Comparison of ENCODE assay signal across 18 cellular contexts in the genomic region with DNA sequence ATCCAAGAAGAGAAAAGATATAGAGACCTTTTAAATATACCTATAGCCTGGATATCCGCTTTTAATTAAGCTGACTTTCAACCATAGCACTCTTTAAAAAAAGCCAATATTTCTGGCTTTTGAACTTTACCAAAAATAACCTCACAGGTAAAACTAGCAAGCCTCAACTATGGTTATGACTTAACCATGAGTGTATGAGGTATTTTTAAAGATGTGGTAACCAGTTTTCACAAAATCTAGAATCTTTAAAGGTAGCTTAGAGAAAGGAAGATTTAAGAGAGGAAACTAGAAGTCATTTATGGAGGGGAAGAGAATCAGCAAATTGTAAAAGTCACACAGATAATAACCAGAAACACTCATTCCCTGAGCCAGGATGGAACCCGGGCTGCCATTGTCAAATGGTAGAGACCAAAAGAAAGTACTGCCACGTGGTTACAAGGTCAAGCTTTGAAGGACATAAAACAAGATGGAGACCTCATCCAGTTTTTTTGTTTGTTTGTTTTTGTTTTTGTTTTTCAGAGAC.
"Had no signal": no experiment of that assay in that cellular context is flagged by ENCODE, and none has a peak within 500 bp of the region (broad histone marks: within the 10 kb centered on the region; RNA-seq: fewer than 3 reads in every experiment).

No MANE protein-coding gene starts in this region.

- H3K9me3 ChIP-seq: ascending aorta, colonic mucosa, sigmoid colon, stomach, testis, upper lobe of left lung had no signal

- H3K27me3 ChIP-seq: ascending aorta, colonic mucosa, sigmoid colon, stomach, testis, upper lobe of left lung had no signal

- DNase-seq: activated CD4-positive, alpha-beta T cell treated with anti-CD3 and anti-CD28 coated beads, Interleukin-2, amount 50 U/mL, for 4 hours; activated effector memory CD4-positive, alpha-beta T cell treated with anti-CD3 and anti-CD28 coated beads, Interleukin-2, amount 50 U/mL, for 16 hours; activated T-cell treated with anti-CD3 and anti-CD28 coated beads, Interleukin-2, amount 50 U/mL, for 72 hours; colonic mucosa; erythroblast; hypothalamus; nucleus accumbens; sigmoid colon; stimulated activated CD4-positive, alpha-beta T cell treated with anti-CD3 and anti-CD28 coated beads, Interleukin-4, amount 100 ng/mL, for 24 hours; stomach; testis; upper lobe of left lung had no signal

- H3K27ac ChIP-seq: ascending aorta, colonic mucosa, sigmoid colon, stomach, testis, upper lobe of left lung had no signal

- H3K4me1 ChIP-seq: ascending aorta, colonic mucosa, sigmoid colon, stomach, testis, upper lobe of left lung had no signal

- H3K4me3 ChIP-seq: ascending aorta, colonic mucosa, lung, sigmoid colon, stomach, testis, upper lobe of left lung had no signal

- ATAC-seq: activated T-cell treated with anti-CD3 and anti-CD28 coated beads, Interleukin-2, amount 50 U/mL, for 72 hours; natural killer cell treated with Interleukin-12 subunit alpha and Interleukin-12 subunit beta and Interleukin-15 and Interleukin-18, amount 100 ng/mL, for 72 hours; stimulated activated effector memory CD8-positive, alpha-beta T cell treated with anti-CD3 and anti-CD28 coated beads, Interleukin-12 subunit alpha, Interleukin-12 subunit beta, amount 100 ng/mL, for 72 hours had no signal

- H3K36me3 ChIP-seq: ascending aorta, colonic mucosa, sigmoid colon, stomach, upper lobe of left lung had no signal

- FAIRE-seq: endometrium, keratinocyte had no signal
